ENCODE assay signal across 1 cellular context in the genomic region with DNA sequence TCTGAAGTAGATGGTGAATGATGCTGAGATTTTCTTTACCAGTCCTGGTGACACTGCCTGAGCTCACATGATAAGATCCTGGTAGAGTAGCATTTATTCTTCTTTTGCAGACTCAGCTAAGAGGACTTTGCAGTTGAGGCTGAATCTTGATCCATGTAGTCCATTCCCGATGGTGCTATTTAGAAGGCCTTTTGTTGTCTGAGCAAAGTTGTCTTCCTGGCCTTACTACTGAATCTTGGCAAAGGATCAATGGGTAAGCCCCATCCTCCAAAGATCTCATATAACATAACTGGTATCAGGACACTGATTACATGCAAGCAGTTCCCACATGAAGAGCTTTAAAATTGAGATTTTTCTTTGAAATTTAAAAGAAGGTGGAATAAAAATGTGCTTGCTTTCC.
TF ChIP-seq lines count a peak whose summit lies in the region.

No MANE protein-coding gene starts in this region.

TF ChIP-seq in SK-N-SH treated with all-trans-retinoic acid at 6 μM for 48 hours, 23 proteins besides CTCF, POLR2A, EP300 and RAD21 (continued from another document):
- TF ChIP-seq, protein P1, sequence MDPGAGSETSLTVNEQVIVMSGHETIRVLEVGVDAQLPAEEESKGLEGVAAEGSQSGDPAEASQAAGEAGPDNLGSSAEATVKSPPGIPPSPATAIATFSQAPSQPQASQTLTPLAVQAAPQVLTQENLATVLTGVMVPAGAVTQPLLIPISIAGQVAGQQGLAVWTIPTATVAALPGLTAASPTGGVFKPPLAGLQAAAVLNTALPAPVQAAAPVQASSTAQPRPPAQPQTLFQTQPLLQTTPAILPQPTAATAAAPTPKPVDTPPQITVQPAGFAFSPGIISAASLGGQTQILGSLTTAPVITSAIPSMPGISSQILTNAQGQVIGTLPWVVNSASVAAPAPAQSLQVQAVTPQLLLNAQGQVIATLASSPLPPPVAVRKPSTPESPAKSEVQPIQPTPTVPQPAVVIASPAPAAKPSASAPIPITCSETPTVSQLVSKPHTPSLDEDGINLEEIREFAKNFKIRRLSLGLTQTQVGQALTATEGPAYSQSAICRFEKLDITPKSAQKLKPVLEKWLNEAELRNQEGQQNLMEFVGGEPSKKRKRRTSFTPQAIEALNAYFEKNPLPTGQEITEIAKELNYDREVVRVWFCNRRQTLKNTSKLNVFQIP (CRISPR knock-in tag; IDR thresholded peaks at IDR 0.05; ENCODE audit: borderline replicate concordance, low read depth), result no peak
- TF ChIP-seq CSRNP3 (CRISPR knock-in tag; IDR thresholded peaks at IDR 0.05), result no peak
- no peak for TF ChIP-seq TOX (CRISPR knock-in tag; IDR thresholded peaks at IDR 0.05; ENCODE audit: borderline replicate concordance)
- no peak for TF ChIP-seq TCF4 (CRISPR knock-in tag; IDR thresholded peaks at IDR 0.05; ENCODE audit: borderline replicate concordance)
- TF ChIP-seq GLIS3 (CRISPR knock-in tag; IDR thresholded peaks at IDR 0.05), result no peak
- no peak for TF ChIP-seq BACH2 (CRISPR knock-in tag; IDR thresholded peaks at IDR 0.05; ENCODE audit: borderline replicate concordance)
- TF ChIP-seq ZNF8 (CRISPR knock-in tag; IDR thresholded peaks at IDR 0.05), result no peak
- no peak for TF ChIP-seq OSR1 (CRISPR knock-in tag; IDR thresholded peaks at IDR 0.05)
